Comparison of ENCODE assay signal across 9 cellular contexts in genomic region chr1:193479187-193479586, GRCh38.
DNase-seq lines count a peak whose midpoint lies in the region; ATAC-seq lines count a peak whose summit lies in the region.
"Had no signal": no experiment of that assay in that cellular context is flagged by ENCODE, and none has a peak within 500 bp of the region (broad histone marks: within the 10 kb centered on the region; RNA-seq: fewer than 3 reads in every experiment).

No MANE protein-coding gene starts in this region.

- peaks cover 18% of the 10 kb centered on the region for H3K9me3 Mint-ChIP-seq in central memory CD8-positive, alpha-beta T cell

- peak; percentile 32 to 98 (median 62) for DNase-seq in T-helper 1 cell
- peak; percentile 35 to 85 for DNase-seq in central memory CD8-positive, alpha-beta T cell (ENCODE audit: low spot score in 2 of 2)
- peak; percentile 50 for DNase-seq in stimulated activated naive CD8-positive, alpha-beta T cell treated with anti-CD3 and anti-CD28 coated beads, Interleukin-15, Interleukin-2, amounts not matched to agents 100 U/mL and 50 U/mL, for 24 hours
- no peak for DNase-seq in inferior parietal cortex (ENCODE audit: extremely low spot score)
- DNase-seq in NCI-H2171 (lab: John Stamatoyannopoulos, UW): no peak
- no peak for DNase-seq in DMS 273 (lab: John Stamatoyannopoulos, UW; ENCODE audit: unreplicated experiment)

- H3K36me3 Mint-ChIP-seq in central memory CD8-positive, alpha-beta T cell (ENCODE audit: insufficient read depth): peaks cover 8% of the 10 kb centered on the region

- peak overlapping the region; percentile 50 for H3K4me3 Mint-ChIP-seq in central memory CD8-positive, alpha-beta T cell

- H3K4me1 Mint-ChIP-seq in central memory CD8-positive, alpha-beta T cell: peaks cover 47% of the 10 kb centered on the region

- no peaks in the 10 kb centered on the region for H3K27me3 Mint-ChIP-seq in central memory CD8-positive, alpha-beta T cell

- H3K27ac Mint-ChIP-seq in central memory CD8-positive, alpha-beta T cell (ENCODE audit: low read depth): peak overlapping the region; percentile 93

- ATAC-seq in GM18519 (IDR thresholded peaks at IDR 0.05; ENCODE audit: low FRiP score, unreplicated experiment) (peak; percentile 97), HG02885 (IDR thresholded peaks at IDR 0.05; ENCODE audit: poor library complexity, unreplicated experiment) (peak; percentile 98)
- peak; percentile 99 for ATAC-seq in central memory CD8-positive, alpha-beta T cell (replicated peaks; ENCODE audit: extremely low read depth, poor library complexity, severe bottlenecking)
- peak; percentile 77 for ATAC-seq in stimulated activated naive CD8-positive, alpha-beta T cell treated with anti-CD3 and anti-CD28 coated beads, Interleukin-15, Interleukin-2, amounts not matched to agents 100 U/mL and 50 U/mL, for 24 hours
- ATAC-seq: HCT116 had no signal

Comparison
In these comparisons a context has a peak if more than half of its experiments do, and no peak if none do; other contexts are left out.
1. DNase-seq: peak in T-helper 1 cell (5 of 5), central memory CD8-positive, alpha-beta T cell (2 of 2) and stimulated activated naive CD8-positive, alpha-beta T cell treated with anti-CD3 and anti-CD28 coated beads, Interleukin-15, Interleukin-2, amounts not matched to agents 100 U/mL and 50 U/mL, for 24 hours (single experiment); none in inferior parietal cortex (single experiment), NCI-H2171 (single experiment) and DMS 273 (single experiment).
2. Peak in every context shown above with its lines, with median percentiles within 50 percentile points of each other: ATAC-seq.